9 cellular contexts compared by ENCODE assay signal in genomic region chr18:48927286-48928080, GRCh38. TPM values are rescaled to one million over a fixed set of nuclear protein-coding genes. Genes with fewer than 3 reads are reported as not detected.
A peak's percentile ranks its signal among the peaks of the same experiment; 100 is the strongest.
DNase-seq lines count a peak whose midpoint lies in the region; ATAC-seq, FAIRE-seq and TF ChIP-seq lines count a peak whose summit lies in the region.
"Had no signal": no experiment of that assay in that cellular context is flagged by ENCODE, and none has a peak within 500 bp of the region (broad histone marks: within the 10 kb centered on the region; RNA-seq: fewer than 3 reads in every experiment).

No MANE protein-coding gene starts in this region.

- no peaks in the 10 kb centered on the region for H3K9me3 Mint-ChIP-seq in CD4-positive, CD25-positive, alpha-beta regulatory T cell
- no peaks in the 10 kb centered on the region for H3K9me3 Mint-ChIP-seq in naive thymus-derived CD4-positive, alpha-beta T cell
- H3K9me3 Mint-ChIP-seq in MCF 10A (ENCODE audit: unreplicated experiment) = no peaks in the 10 kb centered on the region

- H3K4me3 Mint-ChIP-seq in CD4-positive, CD25-positive, alpha-beta regulatory T cell = peak overlapping the region in 2 of 4 donors; percentile 15 to 61
- H3K4me3 Mint-ChIP-seq in naive thymus-derived CD4-positive, alpha-beta T cell = peak overlapping the region in 6 of 10 donors; percentile 2 to 86 (median 50)
- H3K4me3 Mint-ChIP-seq in MCF 10A (ENCODE audit: unreplicated experiment) = no peak overlapping the region

- no peaks in the 10 kb centered on the region for H3K27me3 Mint-ChIP-seq in CD4-positive, CD25-positive, alpha-beta regulatory T cell
- H3K27me3 Mint-ChIP-seq in naive thymus-derived CD4-positive, alpha-beta T cell = no peaks in the 10 kb centered on the region
- no peaks in the 10 kb centered on the region for H3K27me3 Mint-ChIP-seq in MCF 10A (ENCODE audit: insufficient read depth, unreplicated experiment)

- H2AFZ ChIP-seq in GM12878 (ENCODE audit: control insufficient read depth, low read depth, low read length) = no peak overlapping the region

- peaks cover 3% of the 10 kb centered on the region for H3K36me3 Mint-ChIP-seq in CD4-positive, CD25-positive, alpha-beta regulatory T cell
- peaks cover 0 to 25% (median 4%) of the 10 kb centered on the region in 5 donors for H3K36me3 Mint-ChIP-seq in naive thymus-derived CD4-positive, alpha-beta T cell
- H3K36me3 Mint-ChIP-seq in MCF 10A (ENCODE audit: insufficient read depth, unreplicated experiment) = peaks cover 6% of the 10 kb centered on the region

- no peaks in the 10 kb centered on the region for H3K27me3 ChIP-seq in CD4-positive, CD25-positive, alpha-beta regulatory T cell (ENCODE audit: control insufficient read depth, insufficient read depth, low read length)
- H3K27me3 ChIP-seq in GM12878 (replicated peaks in 1 of 2; ENCODE audit: control insufficient read depth in 2 of 2, insufficient read depth in 2 of 2, low read length in 1 of 2) = no peaks in the 10 kb centered on the region
- no peaks in the 10 kb centered on the region for H3K27me3 ChIP-seq in naive thymus-derived CD4-positive, alpha-beta T cell (ENCODE audit: control insufficient read depth in 2 of 2, insufficient read depth in 2 of 2, low read length in 2 of 2)

- H3K79me2 ChIP-seq in GM12878 (ENCODE audit: control insufficient read depth, insufficient read depth, low read length) = peaks cover 94% of the 10 kb centered on the region

- FAIRE-seq in GM12878 (lab: Jason Lieb, UNC) (no peak), urothelium cell line (lab: Jason Lieb, UNC) (no peak)
- FAIRE-seq: colon had no signal

- CTCF ChIA-PET in HEK293 (lab: Yijun Ruan, JAX) = no interaction called here
- CTCF ChIA-PET in GM12878 (lab: Yijun Ruan, JAX) = interaction anchor here (1.1 to 1.6 kb wide), 3 partner anchors 11 to 150 kb away, joined by 3 to 4 read pairs (median 3); no protein-coding TSS in a partner anchor
- CTCF ChIA-PET in naive thymus-derived CD4-positive, alpha-beta T cell (lab: Charles Lee) = no interaction called here
- CTCF ChIA-PET in MCF 10A (lab: Yijun Ruan, JAX) = interaction anchor here (0.6 kb wide), 1 partner anchor 529 kb away, joined by 4 read pairs; no protein-coding TSS in a partner anchor

- in situ Hi-C loops in GM12878 (cut with MboI) = loop anchor here (25.0 kb wide), 1 partner anchor 1360 kb away; the partner anchor contains the start of genes CXXC1 and MBD1

- DNase-seq in CD4-positive, CD25-positive, alpha-beta regulatory T cell = no peak
- no peak for DNase-seq in GM12878 (ENCODE audit: low read depth, low spot score)
- no peak for DNase-seq in naive thymus-derived CD4-positive, alpha-beta T cell
- DNase-seq in DMS 273 treated with DMSO at 0.1 percent for 48 hours (lab: John Stamatoyannopoulos, UW) = no peak
- DNase-seq in urothelium cell line (ENCODE audit: low spot score) = no peak
- no peak for DNase-seq in D341Med (ENCODE audit: low spot score)
- no peak for DNase-seq in MCF 10A (ENCODE audit: unreplicated experiment)

- SMC1A ChIA-PET in GM12878 (lab: Charles Lee; ENCODE audit: uncharacterized antibody, unreplicated experiment) = interaction anchor here (1.1 to 7.1 kb wide), 9 partner anchors 9 to 113 kb away, joined by 3 to 55 read pairs (median 6); no protein-coding TSS in a partner anchor

- intact Hi-C loops in GM12878 (cut with micrococcal nuclease; ENCODE audit: unreplicated experiment) (no loop called here), MCF 10A (cut with micrococcal nuclease) (no loop called here)
- intact Hi-C loops in naive thymus-derived CD4-positive, alpha-beta T cell (cut with micrococcal nuclease) = loop anchor here in 1 of 2 donors (1.0 to 10.0 kb wide), 4 partner anchors 9 to 47 kb away; no protein-coding TSS in a partner anchor

- H3K9me3 ChIP-seq in CD4-positive, CD25-positive, alpha-beta regulatory T cell (ENCODE audit: control insufficient read depth in 2 of 2, low read length in 2 of 2) = no peaks in the 10 kb centered on the region
- H3K9me3 ChIP-seq in HEK293 (ENCODE audit: control insufficient read depth, insufficient read depth, low read depth, low read length) (no peaks in the 10 kb centered on the region), GM12878 (replicated peaks; ENCODE audit: control insufficient read depth, insufficient read depth, low read length) (no peaks in the 10 kb centered on the region)
- H3K9me3 ChIP-seq in naive thymus-derived CD4-positive, alpha-beta T cell (ENCODE audit: control insufficient read depth in 2 of 3, low read length in 3 of 3) = no peaks in the 10 kb centered on the region

- no TSS peak for BruUV-seq in GM12878 (replicated peaks; lab: Mats Ljungman, UMichigan)
- BruUV-seq in MCF 10A (replicated peaks; lab: Mats Ljungman, UMichigan) = no TSS peak

- no peak for TF ChIP-seq EP300 in GM12878 (IDR thresholded peaks at IDR 0.05; ENCODE audit: borderline replicate concordance in 1 of 2, control insufficient read depth in 1 of 2, low read depth in 2 of 2, low read length in 2 of 2)

- H3K4me1 ChIP-seq in CD4-positive, CD25-positive, alpha-beta regulatory T cell (ENCODE audit: control insufficient read depth, insufficient read depth, low read length, poor library complexity, severe bottlenecking) = peaks cover 97% of the 10 kb centered on the region
- H3K4me1 ChIP-seq in HEK293 (ENCODE audit: control insufficient read depth, insufficient read depth, low read length) (peaks cover 78% of the 10 kb centered on the region), GM12878 (ENCODE audit: control insufficient read depth, insufficient read depth, low read length) (peaks cover 71% of the 10 kb centered on the region)
- H3K4me1 ChIP-seq in naive thymus-derived CD4-positive, alpha-beta T cell (ENCODE audit: control insufficient read depth in 2 of 2, insufficient read depth in 2 of 2, low read length in 2 of 2) = peaks cover 63 to 73% of the 10 kb centered on the region in 2 donors

- TF ChIP-seq CTCF in HEK293 (tag by site-specific recombination; IDR thresholded peaks at IDR 0.05) = no peak
- TF ChIP-seq CTCF in GM12878 (IDR thresholded peaks at IDR 0.05 in 2 of 3, conservative IDR thresholded peaks at IDR 0.05 in 1 of 3; ENCODE audit: control insufficient read depth in 2 of 3, extremely low read depth in 1 of 3, insufficient read depth in 1 of 3, low read depth in 3 of 3, low read length in 3 of 3) = no peak
- TF ChIP-seq CTCF in MCF 10A (IDR thresholded peaks at IDR 0.05; ENCODE audit: unreplicated experiment) = no peak

- H3K9ac ChIP-seq in GM12878 (ENCODE audit: control insufficient read depth, insufficient read depth, low read length) = 0 out of 2 replicates have a peak overlapping the region, but pooled peaks have one; percentile 5

- TF ChIP-seq POLR2A in GM12878 (IDR thresholded peaks at IDR 0.05; ENCODE audit: low read depth, low read length) = no peak

- H3K27ac ChIP-seq in CD4-positive, CD25-positive, alpha-beta regulatory T cell (ENCODE audit: insufficient read depth, low read length, poor library complexity, severe bottlenecking) = no peak overlapping the region
- H3K27ac ChIP-seq in HEK293 (ENCODE audit: extremely low read depth, low read depth, low read length) (0 out of 2 replicates have a peak overlapping the region, but pooled peaks have one; percentile 7), GM12878 (ENCODE audit: control insufficient read depth, insufficient read depth) (peak overlapping the region; percentile 49)
- no peak overlapping the region for H3K27ac ChIP-seq in naive thymus-derived CD4-positive, alpha-beta T cell (ENCODE audit: low read depth, low read length)

- H4K20me1 ChIP-seq in GM12878 (ENCODE audit: control insufficient read depth, insufficient read depth) = no peaks in the 10 kb centered on the region

- H3K4me1 Mint-ChIP-seq in CD4-positive, CD25-positive, alpha-beta regulatory T cell = peaks cover 18 to 95% (median 77%) of the 10 kb centered on the region in 4 donors
- peaks cover 78 to 98% (median 97%) of the 10 kb centered on the region in 7 donors for H3K4me1 Mint-ChIP-seq in naive thymus-derived CD4-positive, alpha-beta T cell
- peaks cover 52% of the 10 kb centered on the region for H3K4me1 Mint-ChIP-seq in MCF 10A (ENCODE audit: insufficient read depth, unreplicated experiment)

- peak overlapping the region; percentile 42 to 88 (median 69) for H3K27ac Mint-ChIP-seq in CD4-positive, CD25-positive, alpha-beta regulatory T cell
- peak overlapping the region in 4 of 9 donors; percentile 30 to 90 (median 54) for H3K27ac Mint-ChIP-seq in naive thymus-derived CD4-positive, alpha-beta T cell
- H3K27ac Mint-ChIP-seq in MCF 10A (ENCODE audit: low read depth, unreplicated experiment) = no peak overlapping the region

- POLR2A ChIA-PET in HEK293 (lab: Yijun Ruan, JAX) (interaction anchor here (0.5 to 0.7 kb wide), 2 partner anchors 22 to 79 kb away, joined by 3 to 4 read pairs; no protein-coding TSS in a partner anchor), GM12878 (lab: Charles Lee) (interaction anchor here (0.9 to 8.1 kb wide), 2 partner anchors 14 to 19 kb away, joined by 3 to 71 read pairs; no protein-coding TSS in a partner anchor), MCF 10A (lab: Yijun Ruan, JAX) (interaction anchor here (0.7 kb wide), 1 partner anchor 470 kb away, joined by 4 read pairs; no protein-coding TSS in a partner anchor)
- POLR2A ChIA-PET in naive thymus-derived CD4-positive, alpha-beta T cell (lab: Charles Lee) = interaction anchor here (1.0 to 2.8 kb wide), 2 partner anchors 11 to 24 kb away, joined by 3 to 9 read pairs; no protein-coding TSS in a partner anchor

- no peaks in the 10 kb centered on the region for H3K36me3 ChIP-seq in CD4-positive, CD25-positive, alpha-beta regulatory T cell (ENCODE audit: control insufficient read depth, insufficient read depth, low read length)
- H3K36me3 ChIP-seq in HEK293 (ENCODE audit: control insufficient read depth in 2 of 2, insufficient read depth in 1 of 2, low read length in 2 of 2) (peaks cover 0 to 47% of the 10 kb centered on the region in 2 experiments; a peak in 2 of 3 replicates), GM12878 (ENCODE audit: control insufficient read depth in 2 of 2, insufficient read depth in 2 of 2, low read length in 1 of 2) (peaks cover 6 to 17% of the 10 kb centered on the region in 2 experiments)
- no peaks in the 10 kb centered on the region for H3K36me3 ChIP-seq in naive thymus-derived CD4-positive, alpha-beta T cell (ENCODE audit: control insufficient read depth in 2 of 3, insufficient read depth in 3 of 3, low read length in 3 of 3)

- TF ChIP-seq RAD21 in GM12878 (IDR thresholded peaks at IDR 0.05; ENCODE audit: insufficient read depth, low read depth, low read length) = no peak

- no peak overlapping the region for H3K4me3 ChIP-seq in CD4-positive, CD25-positive, alpha-beta regulatory T cell (ENCODE audit: low read depth, low read length)
- H3K4me3 ChIP-seq in HEK293 (ENCODE audit: low read depth, low read length) (no peak overlapping the region), GM12878 (no peak overlapping the region)
- H3K4me3 ChIP-seq in naive thymus-derived CD4-positive, alpha-beta T cell (ENCODE audit: low read length) = no peak overlapping the region

- no peak for ATAC-seq in CD4-positive, CD25-positive, alpha-beta regulatory T cell (ENCODE audit: low read depth in 2 of 2)
- ATAC-seq in GM12878 = no peak
- ATAC-seq in naive thymus-derived CD4-positive, alpha-beta T cell = no peak

- peak overlapping the region; percentile 36 for H3K4me2 ChIP-seq in GM12878 (ENCODE audit: control insufficient read depth, insufficient read depth)

- RAD21 ChIA-PET in GM12878 (lab: Charles Lee; ENCODE audit: unreplicated experiment) = interaction anchor here (1.4 to 2.5 kb wide), 3 partner anchors 9 to 150 kb away, joined by 3 to 12 read pairs (median 7); no protein-coding TSS in a partner anchor

- WGBS in GM12878 (ENCODE audit: insufficient coverage, insufficient replicate concordance, low lambda C conversion rate, missing lambda C conversion rate) = 26% methylated on average over 9 of the region's 11 CpGs

RNA-seq across cellular contexts. Expression of gene SMAD7, which starts 23.3 kb away (rescaled TPM):
- 64.0 TPM for total RNA-seq in CD4-positive, CD25-positive, alpha-beta regulatory T cell
- 1 to 10 TPM; 1.7 to 7.2 (median 6.3) TPM for polyA plus RNA-seq in CD4-positive, CD25-positive, alpha-beta regulatory T cell
- total RNA-seq in GM12878 (2013; cell fraction: nucleolus; rRNA removed) = 36.4 and 43.3 TPM in 2 replicates
- total RNA-seq in GM12878 (2014; rRNA removed) (11.7 and 14.8 TPM in 2 replicates), GM12878 (2014; rRNA removed; fragmentation: Illumina TruSeq; extraction: Trizol) (8.4 and 10.3 TPM in 2 replicates), GM12878 (2021) (13.1 and 14.1 TPM in 2 replicates), MCF 10A (2022) (9.8 and 12.3 TPM in 2 replicates)
- polyA plus RNA-seq in GM12878 (2011; ENCODE audit: low read depth) = 2.7 TPM
- polyA plus RNA-seq in GM12878 (2011; rRNA removed) (19.0 and 22.5 TPM in 2 replicates), GM12878 (2014; fragmentation: Illumina TruSeq; extraction: Trizol) (4.3 and 6.4 TPM in 2 replicates), GM12878 (2014; fragmentation: Nextera tagmentation; extraction: Ambion mirVana) (1 to 10 TPM; 1.3 to 1.8 TPM), GM12878 (2014; rRNA removed) (8.6 and 9.7 TPM in 2 replicates), GM12878 (2016; fragmentation: Nextera tagmentation; extraction: Ambion mirVana) (1 to 10 TPM; 2.0 to 3.8 TPM)
- polyA plus RNA-seq in GM12878 (2011; cell fraction: cytosol; rRNA removed) = 24.3 and 24.7 TPM in 2 replicates
- polyA plus RNA-seq in GM12878 (2011; cell fraction: nucleus; rRNA removed) = 34.6 and 47.7 TPM in 2 replicates
- 7.3 and 8.5 TPM in 2 replicates for polyA plus RNA-seq in GM12878 (2012)
- polyA minus RNA-seq in GM12878 (2011; rRNA and poly(A)+ RNA removed) = 28.1 and 47.6 TPM in 2 replicates
- polyA minus RNA-seq in GM12878 (2011; cell fraction: cytosol; rRNA and poly(A)+ RNA removed) = 16.8 and 23.7 TPM in 2 replicates
- polyA minus RNA-seq in GM12878 (2011; cell fraction: nucleus; rRNA and poly(A)+ RNA removed) = 23.5 and 38.0 TPM in 2 replicates
- 10 to 100 TPM; 21.2 to 79.4 (median 30.1) TPM for total RNA-seq in naive thymus-derived CD4-positive, alpha-beta T cell
- polyA plus RNA-seq in naive thymus-derived CD4-positive, alpha-beta T cell = 1 to 10 TPM; 5.3 to 6.5 TPM

Comparison
In these comparisons a context has a peak if more than half of its experiments do, and no peak if none do; other contexts are left out.
1. H3K27ac ChIP-seq: peak in HEK293 (single experiment) and GM12878 (single experiment); none in CD4-positive, CD25-positive, alpha-beta regulatory T cell (single experiment) and naive thymus-derived CD4-positive, alpha-beta T cell (single experiment).
2. CTCF ChIA-PET loops: an anchor here in GM12878 (1.1 to 1.6 kb wide) and MCF 10A (0.6 kb wide); none called in HEK293 and naive thymus-derived CD4-positive, alpha-beta T cell.